Comparison of ENCODE assay signal across 12 cellular contexts in genomic region chr2:64405476-64406406, GRCh38. TPM values are rescaled to one million over a fixed set of nuclear protein-coding genes. Genes with fewer than 3 reads are reported as not detected.
A peak's percentile ranks its signal among the peaks of the same experiment; 100 is the strongest.
DNase-seq lines count a peak whose midpoint lies in the region; ATAC-seq lines count a peak whose summit lies in the region.
"Had no signal": no experiment of that assay in that cellular context is flagged by ENCODE, and none has a peak within 500 bp of the region (broad histone marks: within the 10 kb centered on the region; RNA-seq: fewer than 3 reads in every experiment).

No MANE protein-coding gene starts in this region.

- DNase-seq in Right ventricle myocardium superior (peak; percentile 62), cardiac septum (ENCODE audit: low spot score) (no peak), dermis microvascular lymphatic vessel endothelial cell (ENCODE audit: low read depth in 2 of 2) (peak; percentile 56 to 66), lung microvascular endothelial cell (ENCODE audit: low read depth in 2 of 2) (peak; percentile 39 to 72), AML-193 (lab: John Stamatoyannopoulos, UW) (no peak)
- no peak for DNase-seq in effector CD8-positive, alpha-beta T cell (lab: John Stamatoyannopoulos, UW)
- DNase-seq in activated T-helper 2 cell treated with anti-CD3 and anti-CD28 coated beads, Interferon-gamma antibody, Interleukin-2, Interleukin-4, amounts not matched to agents 10 μg/mL and 5 μg/mL and 100 μg/mL, durations not matched to agents 14 hours and 24 hours and 36 hours (ENCODE audit: low spot score) = no peak
- DNase-seq: BE2C; NCI-H1417; stimulated activated CD4-positive, alpha-beta T cell treated with anti-CD3 and anti-CD28 coated beads, Interleukin-12 subunit alpha, Interleukin-12 subunit beta, amount 100 ng/mL, for 4 hours had no signal

- no peaks in the 10 kb centered on the region for H3K4me1 Mint-ChIP-seq in activated T-helper 2 cell treated with anti-CD3 and anti-CD28 coated beads, Interferon-gamma antibody, Interleukin-2, Interleukin-4, amounts not matched to agents 10 μg/mL and 5 μg/mL and 100 μg/mL, durations not matched to agents 14 hours and 24 hours and 36 hours (ENCODE audit: low read depth)
- H3K4me1 Mint-ChIP-seq: activated T-helper 17 cell treated with anti-CD3 and anti-CD28 coated beads, Interleukin-2, amount 50 U/mL, for 72 hours had no signal

- H3K4me3 Mint-ChIP-seq in activated T-helper 2 cell treated with anti-CD3 and anti-CD28 coated beads, Interferon-gamma antibody, Interleukin-2, Interleukin-4, amounts not matched to agents 10 μg/mL and 5 μg/mL and 100 μg/mL, durations not matched to agents 14 hours and 24 hours and 36 hours (ENCODE audit: low read depth) = no peak overlapping the region
- H3K4me3 Mint-ChIP-seq: activated T-helper 17 cell treated with anti-CD3 and anti-CD28 coated beads, Interleukin-2, amount 50 U/mL, for 72 hours had no signal

- no peak for ATAC-seq in Right ventricle myocardium superior (ENCODE audit: poor library complexity)
- ATAC-seq in HG03097 (IDR thresholded peaks at IDR 0.05; ENCODE audit: low FRiP score, unreplicated experiment) = no peak
- ATAC-seq: activated T-helper 17 cell treated with anti-CD3 and anti-CD28 coated beads, Interleukin-2, amount 50 U/mL, for 72 hours had no signal

- intact Hi-C loops in Right ventricle myocardium superior (cut with DNase I) = no loop called here
- intact Hi-C loops in cardiac septum (cut with DNase I) = loop anchor here (2.0 kb wide), 1 partner anchor 77 kb away; no protein-coding TSS in a partner anchor
- intact Hi-C loops in activated T-helper 2 cell treated with anti-CD3 and anti-CD28 coated beads, Interferon-gamma antibody, Interleukin-2, Interleukin-4, amounts not matched to agents 10 μg/mL and 5 μg/mL and 100 μg/mL, durations not matched to agents 14 hours and 24 hours and 36 hours (cut with micrococcal nuclease) = no loop called here

- no peaks in the 10 kb centered on the region for H3K36me3 Mint-ChIP-seq in activated T-helper 2 cell treated with anti-CD3 and anti-CD28 coated beads, Interferon-gamma antibody, Interleukin-2, Interleukin-4, amounts not matched to agents 10 μg/mL and 5 μg/mL and 100 μg/mL, durations not matched to agents 14 hours and 24 hours and 36 hours (ENCODE audit: low read depth)

- H3K27ac Mint-ChIP-seq in activated T-helper 2 cell treated with anti-CD3 and anti-CD28 coated beads, Interferon-gamma antibody, Interleukin-2, Interleukin-4, amounts not matched to agents 10 μg/mL and 5 μg/mL and 100 μg/mL, durations not matched to agents 14 hours and 24 hours and 36 hours = no peak overlapping the region
- H3K27ac Mint-ChIP-seq: activated T-helper 17 cell treated with anti-CD3 and anti-CD28 coated beads, Interleukin-2, amount 50 U/mL, for 72 hours had no signal

- H3K27me3 Mint-ChIP-seq in activated T-helper 2 cell treated with anti-CD3 and anti-CD28 coated beads, Interferon-gamma antibody, Interleukin-2, Interleukin-4, amounts not matched to agents 10 μg/mL and 5 μg/mL and 100 μg/mL, durations not matched to agents 14 hours and 24 hours and 36 hours (ENCODE audit: low read depth) = peaks cover 9% of the 10 kb centered on the region
- H3K27me3 Mint-ChIP-seq: activated T-helper 17 cell treated with anti-CD3 and anti-CD28 coated beads, Interleukin-2, amount 50 U/mL, for 72 hours had no signal

- no peaks in the 10 kb centered on the region for H3K9me3 Mint-ChIP-seq in activated T-helper 2 cell treated with anti-CD3 and anti-CD28 coated beads, Interferon-gamma antibody, Interleukin-2, Interleukin-4, amounts not matched to agents 10 μg/mL and 5 μg/mL and 100 μg/mL, durations not matched to agents 14 hours and 24 hours and 36 hours
- H3K9me3 Mint-ChIP-seq: activated T-helper 17 cell treated with anti-CD3 and anti-CD28 coated beads, Interleukin-2, amount 50 U/mL, for 72 hours had no signal

RNA-seq across cellular contexts. Expression of gene LGALSL, which starts 48.2 kb away (rescaled TPM):
- 4.2 TPM for total RNA-seq in Right ventricle myocardium superior
- total RNA-seq in cardiac septum = 13.1 TPM
- total RNA-seq in dermis microvascular lymphatic vessel endothelial cell = 2.3 and 3.8 TPM in 2 replicates
- total RNA-seq in lung microvascular endothelial cell = 2.4 and 2.6 TPM in 2 replicates
- total RNA-seq in activated T-helper 2 cell treated with anti-CD3 and anti-CD28 coated beads, Interferon-gamma antibody, Interleukin-2, Interleukin-4, amounts not matched to agents 10 μg/mL and 5 μg/mL and 100 μg/mL, durations not matched to agents 14 hours and 24 hours and 36 hours = 2.6 and 3.3 TPM in 2 replicates

Comparison
In these comparisons a context has a peak if more than half of its experiments do, and no peak if none do; other contexts are left out.
1. DNase-seq: peak in Right ventricle myocardium superior (single experiment), dermis microvascular lymphatic vessel endothelial cell (2 of 2) and lung microvascular endothelial cell (2 of 2); none in cardiac septum (single experiment), effector CD8-positive, alpha-beta T cell (single experiment), activated T-helper 2 cell treated with anti-CD3 and anti-CD28 coated beads, Interferon-gamma antibody, Interleukin-2, Interleukin-4, amounts not matched to agents 10 μg/mL and 5 μg/mL and 100 μg/mL, durations not matched to agents 14 hours and 24 hours and 36 hours (single experiment) and AML-193 (0 of 2).